ENCODE assay signal across 13 cellular contexts in the genomic region with DNA sequence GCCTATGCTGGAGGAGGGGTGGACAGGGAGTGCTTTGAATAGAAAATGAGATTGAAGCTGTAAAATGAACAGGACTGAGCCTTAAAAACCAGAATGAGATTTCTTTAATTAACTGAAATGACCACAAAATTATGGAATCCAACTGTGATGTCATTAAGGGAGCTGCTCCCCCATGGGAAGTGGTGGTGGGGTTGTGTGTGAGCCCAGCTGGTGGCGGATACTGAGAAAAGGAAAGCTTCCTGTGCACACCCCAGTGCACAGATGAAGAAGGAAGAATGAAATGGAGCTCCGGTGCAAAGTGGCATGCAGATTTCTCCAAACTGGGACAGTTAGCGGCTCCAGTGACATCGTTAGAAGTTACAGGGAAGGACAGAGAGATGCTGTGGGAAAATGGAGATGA.
"Had no signal": no experiment of that assay in that cellular context is flagged by ENCODE, and none has a peak within 500 bp of the region (broad histone marks: within the 10 kb centered on the region; RNA-seq: fewer than 3 reads in every experiment).

No MANE protein-coding gene starts in this region.

- H3K9me3 Mint-ChIP-seq: activated naive CD8-positive, alpha-beta T cell treated with anti-CD3 and anti-CD28 coated beads, Interleukin-2, amount 10 ng/mL, durations not matched to agents 7 days and 5 days; central memory CD8-positive, alpha-beta T cell; stimulated activated naive B cell treated with anti-CD40 and anti-IgM and Interleukin-4, amounts not matched to agents 10 μg/mL and 1 μg/mL and 100 μg/mL, for 72 hours had no signal

- H3K4me3 Mint-ChIP-seq: activated CD4-positive, alpha-beta T cell treated with anti-CD3 and anti-CD28 coated beads for 36 hours; activated naive CD8-positive, alpha-beta T cell treated with anti-CD3 and anti-CD28 coated beads, Interleukin-2, amount 10 ng/mL, durations not matched to agents 7 days and 5 days; central memory CD8-positive, alpha-beta T cell; stimulated activated naive B cell treated with anti-CD40 and anti-IgM and Interleukin-4, amounts not matched to agents 10 μg/mL and 1 μg/mL and 100 μg/mL, for 72 hours; T-helper 17 cell had no signal

- DNase-seq: activated CD4-positive, alpha-beta T cell treated with anti-CD3 and anti-CD28 coated beads for 36 hours; activated CD4-positive, alpha-beta T cell treated with anti-CD3 and anti-CD28 coated beads, Interleukin-2, amount 50 U/mL, for 48 hours; activated naive CD4-positive, alpha-beta T cell treated with Interleukin-2 at 50 U/mL for 16 hours; activated naive CD8-positive, alpha-beta T cell treated with anti-CD3 and anti-CD28 coated beads, Interleukin-2, amount 10 ng/mL, durations not matched to agents 7 days and 5 days; amygdala; colonic mucosa; foreskin melanocyte; kidney; left lung; stimulated activated naive B cell treated with anti-CD40 and anti-IgM and Interleukin-4, amounts not matched to agents 10 μg/mL and 1 μg/mL and 100 μg/mL, for 72 hours; T-helper 17 cell; thyroid gland had no signal

- ATAC-seq: activated CD4-positive, alpha-beta T cell treated with anti-CD3 and anti-CD28 coated beads for 36 hours; left lung; T-helper 17 cell had no signal

- H3K4me1 Mint-ChIP-seq: activated CD4-positive, alpha-beta T cell treated with anti-CD3 and anti-CD28 coated beads for 36 hours; activated naive CD8-positive, alpha-beta T cell treated with anti-CD3 and anti-CD28 coated beads, Interleukin-2, amount 10 ng/mL, durations not matched to agents 7 days and 5 days; central memory CD8-positive, alpha-beta T cell had no signal

- H3K27ac Mint-ChIP-seq: activated CD4-positive, alpha-beta T cell treated with anti-CD3 and anti-CD28 coated beads for 36 hours; activated naive CD8-positive, alpha-beta T cell treated with anti-CD3 and anti-CD28 coated beads, Interleukin-2, amount 10 ng/mL, durations not matched to agents 7 days and 5 days; T-helper 17 cell had no signal

- H3K36me3 Mint-ChIP-seq: activated naive CD8-positive, alpha-beta T cell treated with anti-CD3 and anti-CD28 coated beads, Interleukin-2, amount 10 ng/mL, durations not matched to agents 7 days and 5 days; stimulated activated naive B cell treated with anti-CD40 and anti-IgM and Interleukin-4, amounts not matched to agents 10 μg/mL and 1 μg/mL and 100 μg/mL, for 72 hours had no signal
